8 cellular contexts compared by ENCODE assay signal in genomic region chr22:25403752-25404471, GRCh38.
A peak's percentile ranks its signal among the peaks of the same experiment; 100 is the strongest.
DNase-seq lines count a peak whose midpoint lies in the region; ATAC-seq and TF ChIP-seq lines count a peak whose summit lies in the region.

No MANE protein-coding gene starts in this region.

- peak overlapping the region; percentile 88 to 90 for H3K4me3 Mint-ChIP-seq in stimulated activated naive CD8-positive, alpha-beta T cell treated with anti-CD3 and anti-CD28 coated beads, Interleukin-15, amount 100 ng/mL, for 72 hours

- TF ChIP-seq CTCF in NB4 (IDR thresholded peaks at IDR 0.05; ENCODE audit: low read depth, low read length) = no peak
- TF ChIP-seq CTCF in astrocyte of the spinal cord (IDR thresholded peaks at IDR 0.05; ENCODE audit: low read depth, low read length) = peak; percentile 23

- no peaks in the 10 kb centered on the region for H3K9me3 Mint-ChIP-seq in stimulated activated naive CD8-positive, alpha-beta T cell treated with anti-CD3 and anti-CD28 coated beads, Interleukin-15, amount 100 ng/mL, for 72 hours

- DNase-seq in NCI-H2029 treated with DMSO at 0.1 percent for 48 hours (lab: John Stamatoyannopoulos, UW) (peak; percentile 23), NCI-H2029 (lab: John Stamatoyannopoulos, UW) (no peak), NB4 (ENCODE audit: low read depth) (peak; percentile 84), astrocyte of the spinal cord (ENCODE audit: low read depth, low spot score) (peak; percentile 25), iris pigment epithelial cell (ENCODE audit: low read depth) (peak; percentile 44), DMS153 (lab: John Stamatoyannopoulos, UW) (no peak)
- DNase-seq in stimulated activated naive CD8-positive, alpha-beta T cell treated with anti-CD3 and anti-CD28 coated beads, Interleukin-15, amount 100 ng/mL, for 72 hours = peak; percentile 20 to 29
- no peak for DNase-seq in effector CD8-positive, alpha-beta T cell (lab: John Stamatoyannopoulos, UW)

- peaks cover 7% of the 10 kb centered on the region for H3K27me3 Mint-ChIP-seq in stimulated activated naive CD8-positive, alpha-beta T cell treated with anti-CD3 and anti-CD28 coated beads, Interleukin-15, amount 100 ng/mL, for 72 hours

- peak; percentile 45 for ATAC-seq in stimulated activated naive CD8-positive, alpha-beta T cell treated with anti-CD3 and anti-CD28 coated beads, Interleukin-15, amount 100 ng/mL, for 72 hours

- peaks cover 63% of the 10 kb centered on the region for H3K4me1 Mint-ChIP-seq in stimulated activated naive CD8-positive, alpha-beta T cell treated with anti-CD3 and anti-CD28 coated beads, Interleukin-15, amount 100 ng/mL, for 72 hours

- H3K27ac Mint-ChIP-seq in stimulated activated naive CD8-positive, alpha-beta T cell treated with anti-CD3 and anti-CD28 coated beads, Interleukin-15, amount 100 ng/mL, for 72 hours = peak overlapping the region; percentile 50 to 90

- H3K4me3 ChIP-seq in NB4 (ENCODE audit: low read depth, low read length) (peak overlapping the region; percentile 89), astrocyte of the spinal cord (ENCODE audit: low read depth, low read length) (peak overlapping the region; percentile 48)

- TF ChIP-seq POLR2A in NB4 (IDR thresholded peaks at IDR 0.05; ENCODE audit: extremely low read depth, insufficient read length) = no peak

- in situ Hi-C loops in astrocyte of the spinal cord (cut with HindIII; ENCODE audit: low sequenced_read_pairs) = no loop called here

Comparison
In these comparisons a context has a peak if more than half of its experiments do, and no peak if none do; other contexts are left out.
1. DNase-seq: peak in NCI-H2029 treated with DMSO at 0.1 percent for 48 hours (single experiment), NB4 (single experiment), astrocyte of the spinal cord (single experiment), iris pigment epithelial cell (single experiment) and stimulated activated naive CD8-positive, alpha-beta T cell treated with anti-CD3 and anti-CD28 coated beads, Interleukin-15, amount 100 ng/mL, for 72 hours (2 of 2); none in NCI-H2029 (single experiment), DMS153 (single experiment) and effector CD8-positive, alpha-beta T cell (single experiment).